In the genomic region with DNA sequence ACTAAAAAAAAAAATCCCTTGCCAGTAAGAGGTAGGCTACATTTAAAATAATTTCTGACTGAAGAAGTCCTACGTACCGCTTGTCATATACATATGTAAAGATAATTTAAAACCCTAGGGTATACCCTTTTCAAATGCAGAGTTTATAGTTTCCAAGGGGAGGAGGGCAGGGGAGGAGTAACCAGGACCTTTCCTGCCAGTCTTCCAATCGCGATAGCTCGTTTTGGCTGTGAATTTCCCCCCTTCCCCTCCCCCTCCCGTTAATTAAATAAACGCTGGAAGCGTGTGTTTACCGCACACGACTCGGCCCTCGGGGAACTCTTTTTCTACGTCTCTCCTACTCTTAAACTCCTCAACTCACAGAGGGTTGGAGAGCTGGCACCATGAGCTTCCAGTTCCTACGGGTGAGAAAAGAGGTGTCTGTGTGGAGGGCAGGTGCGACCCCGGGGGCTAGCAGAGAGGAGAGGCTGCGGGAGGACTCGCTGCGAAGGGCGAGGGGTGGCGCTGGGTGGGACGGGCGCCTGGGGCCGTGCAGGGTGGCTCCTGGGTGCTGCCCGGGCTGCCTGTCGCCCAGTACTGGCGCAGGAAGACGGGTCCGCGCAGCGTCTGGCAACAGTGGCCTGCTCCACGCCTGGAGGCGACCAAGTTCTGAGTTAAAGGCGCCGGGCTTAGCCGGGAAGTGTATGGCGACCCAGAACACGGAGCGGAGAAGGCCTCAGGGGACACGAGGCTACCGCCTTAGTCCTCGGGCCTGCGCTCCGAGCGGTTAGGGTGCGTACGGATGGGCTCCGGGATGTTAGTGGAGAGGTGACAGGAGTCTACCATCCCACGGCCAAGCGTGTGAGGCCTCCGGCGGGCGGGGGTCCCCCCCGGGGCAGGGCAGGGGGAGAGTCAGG, we compare ENCODE assay signal across 3 cellular contexts.
TF ChIP-seq lines count a peak whose summit lies in the region.

No MANE protein-coding gene starts in this region.

TF ChIP-seq in SK-N-SH, 30 proteins besides CTCF, POLR2A, EP300 and RAD21:
- TF ChIP-seq USF2 (IDR thresholded peaks at IDR 0.05; ENCODE audit: borderline replicate concordance, low read depth, low read length) (no peak), FOXJ3 (CRISPR knock-in tag; IDR thresholded peaks at IDR 0.05) (no peak), FOXM1 (IDR thresholded peaks at IDR 0.05; ENCODE audit: low read depth) (no peak), MEF2A (IDR thresholded peaks at IDR 0.05; ENCODE audit: borderline replicate concordance, low read depth) (no peak), IRF3 (IDR thresholded peaks at IDR 0.05; ENCODE audit: low read depth, low read length) (no peak), SIN3A (IDR thresholded peaks at IDR 0.05; ENCODE audit: borderline replicate concordance, low read depth, low read length) (no peak), FOSL2 (IDR thresholded peaks at IDR 0.05; ENCODE audit: borderline replicate concordance, low read depth) (no peak)

TF ChIP-seq in SK-N-SH treated with all-trans-retinoic acid at 6 μM for 48 hours, 23 proteins besides CTCF, POLR2A, EP300 and RAD21:
- TF ChIP-seq ZFP3 (CRISPR knock-in tag; IDR thresholded peaks at IDR 0.05) (no peak), BACH2 (CRISPR knock-in tag; IDR thresholded peaks at IDR 0.05; ENCODE audit: borderline replicate concordance) (no peak), ISL1 (CRISPR knock-in tag; IDR thresholded peaks at IDR 0.05) (no peak), ZNF565 (CRISPR knock-in tag; conservative IDR thresholded peaks at IDR 0.05; ENCODE audit: low read depth) (no peak), GLIS3 (CRISPR knock-in tag; IDR thresholded peaks at IDR 0.05) (no peak), OSR1 (CRISPR knock-in tag; IDR thresholded peaks at IDR 0.05) (no peak), CSRNP3 (CRISPR knock-in tag; IDR thresholded peaks at IDR 0.05) (no peak), TOX (CRISPR knock-in tag; IDR thresholded peaks at IDR 0.05; ENCODE audit: borderline replicate concordance) (no peak), ARNTL (CRISPR knock-in tag; IDR thresholded peaks at IDR 0.05; ENCODE audit: borderline replicate concordance, low read depth) (no peak), CSDC2 (CRISPR knock-in tag; IDR thresholded peaks at IDR 0.05) (no peak), ZNF70 (CRISPR knock-in tag; IDR thresholded peaks at IDR 0.05) (no peak)

TF ChIP-seq in IMR-90, 13 proteins besides CTCF, POLR2A, EP300 and RAD21:
- no peak for TF ChIP-seq FOS (IDR thresholded peaks at IDR 0.05; ENCODE audit: low read depth, low read length)
- TF ChIP-seq RCOR1 (IDR thresholded peaks at IDR 0.05; ENCODE audit: insufficient replicate concordance, low read length): no peak
- TF ChIP-seq BHLHE40 (IDR thresholded peaks at IDR 0.05; ENCODE audit: low read depth, low read length): no peak
- TF ChIP-seq MAFK (IDR thresholded peaks at IDR 0.05; ENCODE audit: low read depth, low read length): no peak
- TF ChIP-seq MXI1 (IDR thresholded peaks at IDR 0.05; ENCODE audit: borderline replicate concordance, low read depth, low read length): no peak
- TF ChIP-seq MAZ (IDR thresholded peaks at IDR 0.05; ENCODE audit: borderline replicate concordance, low read depth, low read length): no peak
- no peak for TF ChIP-seq ELK1 (IDR thresholded peaks at IDR 0.05; ENCODE audit: borderline replicate concordance, low read depth, low read length)
- no peak for TF ChIP-seq USF2 (IDR thresholded peaks at IDR 0.05; ENCODE audit: low read depth, low read length)
- no peak for TF ChIP-seq CHD1 (IDR thresholded peaks at IDR 0.05; ENCODE audit: low read depth, low read length)
- no peak for TF ChIP-seq SMC3 (IDR thresholded peaks at IDR 0.05; ENCODE audit: low read depth, low read length)
- TF ChIP-seq CEBPB (IDR thresholded peaks at IDR 0.05; ENCODE audit: low read depth, low read length): no peak
- no peak for TF ChIP-seq NFE2L2 (IDR thresholded peaks at IDR 0.05; ENCODE audit: low read depth, low read length)
- no peak for TF ChIP-seq RFX5 (IDR thresholded peaks at IDR 0.05; ENCODE audit: low read depth, low read length)
TF ChIP-seq in IMR-90: peak in this region for 0.
